1 cellular context compared by ENCODE assay signal in genomic region chr6:28403923-28404322, GRCh38. TPM values are rescaled to one million over a fixed set of nuclear protein-coding genes. Genes with fewer than 3 reads are reported as not detected.
"Had no signal": no experiment of that assay in that cellular context is flagged by ENCODE, and none has a peak within 500 bp of the region (broad histone marks: within the 10 kb centered on the region; RNA-seq: fewer than 3 reads in every experiment).

No MANE protein-coding gene starts in this region.

RNA-seq across cellular contexts. Expression of gene ZSCAN23, which starts 39.4 kb away (rescaled TPM):
- total RNA-seq: OCI-LY7 had no signal
